ENCODE assay signal across 9 cellular contexts in genomic region chr17:76585048-76585648, GRCh38. TPM values are rescaled to one million over a fixed set of nuclear protein-coding genes. Genes with fewer than 3 reads are reported as not detected.
DNase-seq lines count a peak whose midpoint lies in the region; ATAC-seq, FAIRE-seq and TF ChIP-seq lines count a peak whose summit lies in the region.
"Had no signal": no experiment of that assay in that cellular context is flagged by ENCODE, and none has a peak within 500 bp of the region (broad histone marks: within the 10 kb centered on the region; RNA-seq: fewer than 3 reads in every experiment).

No MANE protein-coding gene starts in this region.

- peak; percentile 45 for ATAC-seq in activated CD8-positive, alpha-beta T cell treated with anti-CD3 and anti-CD28 coated beads, Interleukin-2, amount 10 ng/mL, durations not matched to agents 7 days and 5 days
- peak in 3 of 4 donors; percentile 14 to 45 (median 42) for ATAC-seq in heart left ventricle

- H3K36me3 Mint-ChIP-seq in activated CD8-positive, alpha-beta T cell treated with anti-CD3 and anti-CD28 coated beads, Interleukin-2, amount 10 ng/mL, durations not matched to agents 7 days and 5 days (ENCODE audit: low read depth) = no peaks in the 10 kb centered on the region

- H3K27me3 Mint-ChIP-seq in activated CD8-positive, alpha-beta T cell treated with anti-CD3 and anti-CD28 coated beads, Interleukin-2, amount 10 ng/mL, durations not matched to agents 7 days and 5 days (ENCODE audit: low read depth) = peaks cover 57% of the 10 kb centered on the region

- TF ChIP-seq POLR2A in heart left ventricle (IDR thresholded peaks at IDR 0.05) = no peak

- H3K27ac Mint-ChIP-seq in activated CD8-positive, alpha-beta T cell treated with anti-CD3 and anti-CD28 coated beads, Interleukin-2, amount 10 ng/mL, durations not matched to agents 7 days and 5 days = no peak overlapping the region

- peaks cover 10% of the 10 kb centered on the region for H3K4me1 Mint-ChIP-seq in activated CD8-positive, alpha-beta T cell treated with anti-CD3 and anti-CD28 coated beads, Interleukin-2, amount 10 ng/mL, durations not matched to agents 7 days and 5 days (ENCODE audit: low read depth)

- peak overlapping the region; percentile 57 to 81 (median 64) for H3K4me3 ChIP-seq in heart left ventricle

- no peaks in the 10 kb centered on the region for H3K9me3 Mint-ChIP-seq in activated CD8-positive, alpha-beta T cell treated with anti-CD3 and anti-CD28 coated beads, Interleukin-2, amount 10 ng/mL, durations not matched to agents 7 days and 5 days (ENCODE audit: insufficient read depth)

- H3K27ac ChIP-seq in heart left ventricle = peak overlapping the region in 7 of 12 donors; percentile 26 to 68 (median 46)

- CTCF ChIA-PET in activated CD8-positive, alpha-beta T cell treated with anti-CD3 and anti-CD28 coated beads, Interleukin-2, amount 10 ng/mL, durations not matched to agents 7 days and 5 days (lab: Charles Lee) = interaction anchor here (0.9 to 3.4 kb wide), 7 partner anchors 27 to 129 kb away, joined by 3 to 25 read pairs (median 7); no protein-coding TSS in a partner anchor

- no peaks in the 10 kb centered on the region for H3K36me3 ChIP-seq in heart left ventricle

- TF ChIP-seq CTCF in heart left ventricle (IDR thresholded peaks at IDR 0.05) (no peak), D721Med (IDR thresholded peaks at IDR 0.05; ENCODE audit: insufficient read depth, missing control alignments) (no peak)

- WGBS in heart left ventricle, 4 donors = 0 to 2% (median 1%) methylated on average over 50 to 60 of the region's 60 CpGs

- H3K27me3 ChIP-seq in heart left ventricle = peaks cover 0 to 43% (median 3%) of the 10 kb centered on the region in 9 donors

- DNase-seq in DMS 273 (lab: John Stamatoyannopoulos, UW; ENCODE audit: unreplicated experiment) (peak; percentile 66), DMS 273 treated with DMSO at 0.1 percent for 48 hours (lab: John Stamatoyannopoulos, UW) (no peak), heart left ventricle (peak in 2 of 5 donors; percentile 45 to 69), retina (peak; percentile 75), D721Med (ENCODE audit: insufficient read length, low spot score) (no peak), NCI-H2029 (lab: John Stamatoyannopoulos, UW) (no peak)
- DNase-seq in activated CD8-positive, alpha-beta T cell treated with anti-CD3 and anti-CD28 coated beads, Interleukin-2, amount 10 ng/mL, durations not matched to agents 7 days and 5 days = no peak
- DNase-seq in activated CD4-positive, alpha-beta T cell treated with anti-CD3 and anti-CD28 coated beads, Interleukin-2, amount 50 U/mL, for 1 hour = no peak

- no peaks in the 10 kb centered on the region for H3K9me3 ChIP-seq in heart left ventricle

- POLR2A ChIA-PET in activated CD8-positive, alpha-beta T cell treated with anti-CD3 and anti-CD28 coated beads, Interleukin-2, amount 10 ng/mL, durations not matched to agents 7 days and 5 days (lab: Charles Lee) = interaction anchor here (0.6 kb wide), 1 partner anchor 10 kb away, joined by 3 read pairs; no protein-coding TSS in a partner anchor

- no peak for FAIRE-seq in D721Med (lab: Jason Lieb, UNC)
- FAIRE-seq: A204.1 had no signal

- peak overlapping the region; percentile 56 for H3K4me3 Mint-ChIP-seq in activated CD8-positive, alpha-beta T cell treated with anti-CD3 and anti-CD28 coated beads, Interleukin-2, amount 10 ng/mL, durations not matched to agents 7 days and 5 days

- intact Hi-C loops in heart left ventricle (cut with DNase I) = loop anchor here in 3 of 10 donors (5.0 kb wide), 2 partner anchors 37 to 63 kb away; no protein-coding TSS in a partner anchor

- peaks cover 0 to 25% (median 17%) of the 10 kb centered on the region in 12 donors for H3K4me1 ChIP-seq in heart left ventricle

RNA-seq across cellular contexts. Expression of gene ST6GALNAC2, which starts 0.5 kb away (rescaled TPM):
- not detected for total RNA-seq in activated CD8-positive, alpha-beta T cell treated with anti-CD3 and anti-CD28 coated beads, Interleukin-2, amount 10 ng/mL, durations not matched to agents 7 days and 5 days
- total RNA-seq in heart left ventricle = 1 to 10 TPM; 3.3 to 7.8 (median 5.6) TPM
- 1 to 10 TPM; 2.1 to 2.3 TPM for polyA plus RNA-seq in heart left ventricle

RNA-seq across cellular contexts. Expression of gene PRCD, which starts 45.3 kb away (rescaled TPM):
- total RNA-seq in activated CD8-positive, alpha-beta T cell treated with anti-CD3 and anti-CD28 coated beads, Interleukin-2, amount 10 ng/mL, durations not matched to agents 7 days and 5 days = not detected
- total RNA-seq in heart left ventricle = 1 to 10 TPM; 1.1 to 4.9 (median 2.7) TPM
- polyA plus RNA-seq in heart left ventricle = 1 to 10 TPM; 1.2 to 7.6 TPM

RNA-seq across cellular contexts. Expression of gene CYGB, which starts 47.6 kb away (rescaled TPM):
- total RNA-seq in activated CD8-positive, alpha-beta T cell treated with anti-CD3 and anti-CD28 coated beads, Interleukin-2, amount 10 ng/mL, durations not matched to agents 7 days and 5 days = under 1 TPM in 1 of 2 experiments, not detected in 1; 0.40 TPM
- 10 to 100 TPM; 11.8 to 37.9 (median 21.9) TPM for total RNA-seq in heart left ventricle
- polyA plus RNA-seq in heart left ventricle = 10 to 100 TPM; 16.7 to 25.9 TPM

RNA-seq across cellular contexts. Expression of gene ST6GALNAC1, which starts 58.4 kb away (rescaled TPM):
- total RNA-seq in activated CD8-positive, alpha-beta T cell treated with anti-CD3 and anti-CD28 coated beads, Interleukin-2, amount 10 ng/mL, durations not matched to agents 7 days and 5 days = not detected
- 10 to 100 TPM in 1 of 9 donors, 1 to 10 TPM in 8; 1.7 to 10.3 (median 3.5) TPM for total RNA-seq in heart left ventricle
- 1 to 10 TPM; 3.1 to 4.2 TPM for polyA plus RNA-seq in heart left ventricle

Comparison
In these comparisons a context has a peak if more than half of its experiments do, and no peak if none do; other contexts are left out.
1. DNase-seq: peak in DMS 273 (single experiment) and retina (single experiment); none in DMS 273 treated with DMSO at 0.1 percent for 48 hours (single experiment), activated CD8-positive, alpha-beta T cell treated with anti-CD3 and anti-CD28 coated beads, Interleukin-2, amount 10 ng/mL, durations not matched to agents 7 days and 5 days (single experiment), D721Med (single experiment), activated CD4-positive, alpha-beta T cell treated with anti-CD3 and anti-CD28 coated beads, Interleukin-2, amount 50 U/mL, for 1 hour (single experiment) and NCI-H2029 (single experiment).
2. RNA of gene CYGB, which starts 47.6 kb away (total RNA-seq): 11.8 to 37.9 TPM in heart left ventricle; 0.40 TPM in activated CD8-positive, alpha-beta T cell treated with anti-CD3 and anti-CD28 coated beads, Interleukin-2, amount 10 ng/mL, durations not matched to agents 7 days and 5 days; every median in the first group is over 4 times any median in the second.